8 cellular contexts compared by ENCODE assay signal in genomic region chr19:38849147-38849745, GRCh38. TPM values are rescaled to one million over a fixed set of nuclear protein-coding genes. Genes with fewer than 3 reads are reported as not detected.
DNase-seq lines count a peak whose midpoint lies in the region; ATAC-seq and TF ChIP-seq lines count a peak whose summit lies in the region.

No MANE protein-coding gene starts in this region.

- 0 to 1% (median 1%) methylated on average over 21 to 57 of the region's 57 CpGs for WGBS in adrenal gland, 4 donors
- WGBS in heart left ventricle, 4 donors: 0 to 1% (median 1%) methylated on average over 20 to 57 of the region's 57 CpGs
- WGBS in transverse colon (ENCODE audit: low coverage in 1 of 2), 2 donors: 0% methylated on average over 14 of the region's 57 CpGs; no CpG with 5 or more reads in 1 of the 2 donors

- H3K27me3 ChIP-seq in adrenal gland (no peaks in the 10 kb centered on the region), heart left ventricle (no peaks in the 10 kb centered on the region), transverse colon (no peaks in the 10 kb centered on the region)

- H3K4me1 ChIP-seq in adrenal gland (replicated peaks in 1 of 2) (peaks cover 24 to 50% of the 10 kb centered on the region in 2 donors), heart left ventricle (peaks cover 9 to 59% (median 47%) of the 10 kb centered on the region in 12 donors), transverse colon (peaks cover 23 to 53% (median 32%) of the 10 kb centered on the region in 4 donors)

- peaks cover 62 to 69% (median 65%) of the 10 kb centered on the region in 3 donors for H3K4me1 Mint-ChIP-seq in T-cell

- POLR2A ChIA-PET in T-cell (lab: Charles Lee): interaction anchor here (0.5 to 1.4 kb wide), 7 partner anchors 9 to 168 kb away, joined by 3 to 13 read pairs (median 5); partner anchors contain the start of genes ECH1 (in 1 of the 2), NFKBIB (in 1 of the 2) and SIRT2 (in 1 of the 2)

- H3K4me3 Mint-ChIP-seq in T-cell: peak overlapping the region; percentile 90 to 97 (median 94)

- H3K27ac ChIP-seq in adrenal gland: peak overlapping the region; percentile 98 to 100 (median 100)
- peak overlapping the region; percentile 99 to 100 (median 100) for H3K27ac ChIP-seq in heart left ventricle
- peak overlapping the region; percentile 99 to 100 (median 100) for H3K27ac ChIP-seq in transverse colon

- TF ChIP-seq POLR2A in adrenal gland (IDR thresholded peaks at IDR 0.05) (no peak), heart left ventricle (IDR thresholded peaks at IDR 0.05) (no peak), transverse colon (IDR thresholded peaks at IDR 0.05) (no peak)

- TF ChIP-seq EP300 in transverse colon (IDR thresholded peaks at IDR 0.05; ENCODE audit: low read depth): no peak

- peak; percentile 26 for ATAC-seq in HG02763 (IDR thresholded peaks at IDR 0.05; ENCODE audit: unreplicated experiment)
- peak; percentile 31 to 44 (median 36) for ATAC-seq in T-cell (replicated peaks in 1 of 4)
- peak in 3 of 4 donors; percentile 38 to 61 (median 57) for ATAC-seq in heart left ventricle

- H3K4me3 ChIP-seq in adrenal gland (peak overlapping the region; percentile 25 to 99 (median 76)), heart left ventricle (peak overlapping the region; percentile 74 to 100 (median 93)), transverse colon (peak overlapping the region; percentile 72 to 100 (median 93))

- no peak for TF ChIP-seq CTCF in adrenal gland (IDR thresholded peaks at IDR 0.05)
- TF ChIP-seq CTCF in heart left ventricle (IDR thresholded peaks at IDR 0.05): no peak
- no peak for TF ChIP-seq CTCF in transverse colon (IDR thresholded peaks at IDR 0.05)

- no peaks in the 10 kb centered on the region for H3K27me3 Mint-ChIP-seq in T-cell

- H3K27ac Mint-ChIP-seq in T-cell: peak overlapping the region; percentile 88 to 91

- no peaks in the 10 kb centered on the region for H3K9me3 ChIP-seq in adrenal gland (replicated peaks in 1 of 3)
- no peaks in the 10 kb centered on the region for H3K9me3 ChIP-seq in heart left ventricle
- H3K9me3 ChIP-seq in transverse colon: no peaks in the 10 kb centered on the region

- H3K36me3 ChIP-seq in adrenal gland (replicated peaks in 1 of 2) (peaks cover 0 to 32% of the 10 kb centered on the region in 2 donors), heart left ventricle (peaks cover 2 to 43% (median 36%) of the 10 kb centered on the region in 9 donors), transverse colon (peaks cover 0 to 35% (median 15%) of the 10 kb centered on the region in 4 donors)

- H3K9me3 Mint-ChIP-seq in T-cell: no peaks in the 10 kb centered on the region

- CTCF ChIA-PET in T-cell (lab: Charles Lee): interaction anchor here in 1 of 2 donors (0.7 to 1.0 kb wide), 6 partner anchors 17 to 202 kb away, joined by 3 to 10 read pairs (median 4); partner anchors contain the start of genes ACTN4, ECH1, MRPS12 and SARS2

- in situ Hi-C loops in transverse colon (cut with MboI; ENCODE audit: low pct_ligation_motif_present in 1 of 4, low pct_unique_long_range_greater_than_20kb in 1 of 4, low sequenced_read_pairs in 3 of 4): no loop called here

- DNase-seq in Daoy (ENCODE audit: low read depth) (peak; percentile 99), NCI-H1694 (lab: John Stamatoyannopoulos, UW) (peak; percentile 95), T-cell (peak; percentile 89 to 97 (median 94)), adrenal gland (peak; percentile 97 to 99 (median 98)), heart left ventricle (peak; percentile 97 to 99 (median 98)), posterior cingulate gyrus (peak; percentile 85 to 98 (median 92)), transverse colon (peak; percentile 98)

- peaks cover 30% of the 10 kb centered on the region for H3K36me3 Mint-ChIP-seq in T-cell

- intact Hi-C loops in adrenal gland (cut with DNase I) (loop anchor here (5.0 to 10.0 kb wide), 2 partner anchors 114 to 122 kb away; no protein-coding TSS in a partner anchor), heart left ventricle (cut with DNase I) (loop anchor here in 6 of 10 donors (1.0 to 10.0 kb wide), 5 partner anchors 16 to 224 kb away; partner anchors contain the start of genes ECH1 (in 1 of the 6), MRPS12 (in 1 of the 6) and SARS2 (in 1 of the 6)), posterior cingulate gyrus (cut with DNase I) (loop anchor here (1.0 kb wide), 1 partner anchor 81 kb away; the partner anchor contains the start of genes MRPS12 and SARS2), transverse colon (cut with DNase I; ENCODE audit: low total_unique reads) (no loop called here)

RNA-seq across cellular contexts. Expression of gene HNRNPL, which starts 0.5 kb away (rescaled TPM):
- total RNA-seq in Daoy (2014; rRNA removed; shearing (Covaris generic)): 293 and 361 TPM in 2 replicates
- total RNA-seq in T-cell: 100 to 1,000 TPM; 320 to 498 (median 330) TPM
- 100 to 1,000 TPM; 133 to 295 (median 191) TPM for total RNA-seq in adrenal gland
- 100 to 1,000 TPM; 195 to 241 (median 220) TPM for polyA plus RNA-seq in adrenal gland
- total RNA-seq in heart left ventricle: 100 to 1,000 TPM in 8 of 9 donors, 10 to 100 TPM in 1; 93.6 to 256 (median 165) TPM
- polyA plus RNA-seq in heart left ventricle: 100 to 1,000 TPM; 103 to 142 TPM
- total RNA-seq in transverse colon: 100 to 1,000 TPM; 139 to 200 (median 174) TPM

RNA-seq across cellular contexts. Expression of gene ECH1, which starts 17.7 kb away (rescaled TPM):
- 23.8 and 24.5 TPM in 2 replicates for total RNA-seq in Daoy (2014; rRNA removed; shearing (Covaris generic))
- total RNA-seq in T-cell (100 to 1,000 TPM in 4 of 5 donors, 10 to 100 TPM in 1; 76.7 to 159 (median 134) TPM), adrenal gland (100 to 1,000 TPM; 164 to 570 (median 444) TPM), heart left ventricle (100 to 1,000 TPM; 382 to 799 (median 564) TPM), transverse colon (100 to 1,000 TPM; 181 to 313 (median 228) TPM)
- polyA plus RNA-seq in adrenal gland (100 to 1,000 TPM; 308 to 701 (median 481) TPM), heart left ventricle (1,000 to 10,000 TPM in 1 of 2 donors, 100 to 1,000 TPM in 1; 446 to 1,292 TPM)

RNA-seq across cellular contexts. Expression of gene RINL, which starts 28.8 kb away (rescaled TPM):
- 2.8 and 2.9 TPM in 2 replicates for total RNA-seq in Daoy (2014; rRNA removed; shearing (Covaris generic))
- total RNA-seq in T-cell (10 to 100 TPM; 44.2 to 81.3 (median 71.0) TPM), adrenal gland (10 to 100 TPM in 1 of 8 donors, 1 to 10 TPM in 6, under 1 TPM in 1; 0.54 to 11.4 (median 4.8) TPM), heart left ventricle (1 to 10 TPM; 1.6 to 5.7 (median 3.3) TPM), transverse colon (1 to 10 TPM; 1.8 to 7.0 (median 3.6) TPM)
- polyA plus RNA-seq in adrenal gland (10 to 100 TPM in 1 of 3 donors, 1 to 10 TPM in 2; 5.6 to 24.1 (median 7.1) TPM), heart left ventricle (10 to 100 TPM in 1 of 2 donors, 1 to 10 TPM in 1; 5.6 to 11.3 TPM)

RNA-seq across cellular contexts. Expression of gene LGALS4, which starts 36.5 kb away (rescaled TPM):
- not detected in 2 replicates for total RNA-seq in Daoy (2014; rRNA removed; shearing (Covaris generic))
- 1 to 10 TPM; 3.8 to 8.8 (median 6.6) TPM for total RNA-seq in T-cell
- 1 to 10 TPM in 2 of 8 donors, under 1 TPM in 1, not detected in 5; 0.30 to 3.1 (median 1.9) TPM for total RNA-seq in adrenal gland
- 1 to 10 TPM in 2 of 3 donors, under 1 TPM in 1; 0.64 to 4.5 (median 1.5) TPM for polyA plus RNA-seq in adrenal gland
- 1 to 10 TPM in 2 of 9 donors, under 1 TPM in 5, not detected in 2; 0.35 to 1.3 (median 0.65) TPM for total RNA-seq in heart left ventricle
- under 1 TPM; 0.68 to 0.91 TPM for polyA plus RNA-seq in heart left ventricle
- 1,000 to 10,000 TPM; 1,815 to 4,845 (median 3,695) TPM for total RNA-seq in transverse colon

RNA-seq across cellular contexts. Expression of gene SIRT2, which starts 50.2 kb away (rescaled TPM):
- 21.8 and 26.6 TPM in 2 replicates for total RNA-seq in Daoy (2014; rRNA removed; shearing (Covaris generic))
- total RNA-seq in T-cell: 10 to 100 TPM; 50.7 to 67.6 (median 55.6) TPM
- 100 to 1,000 TPM in 4 of 8 donors, 10 to 100 TPM in 4; 57.0 to 145 (median 87.0) TPM for total RNA-seq in adrenal gland
- polyA plus RNA-seq in adrenal gland: 10 to 100 TPM; 50.3 to 79.4 (median 51.1) TPM
- 100 to 1,000 TPM in 2 of 9 donors, 10 to 100 TPM in 7; 58.3 to 158 (median 62.4) TPM for total RNA-seq in heart left ventricle
- 100 to 1,000 TPM in 1 of 2 donors, 10 to 100 TPM in 1; 51.0 to 104 TPM for polyA plus RNA-seq in heart left ventricle
- total RNA-seq in transverse colon: 100 to 1,000 TPM in 1 of 4 donors, 10 to 100 TPM in 3; 56.3 to 128 (median 64.2) TPM

Comparison
In these comparisons a context has a peak if more than half of its experiments do, and no peak if none do; other contexts are left out.
1. Peak in every context shown above with its lines: DNase-seq, ATAC-seq, H3K4me3 ChIP-seq and H3K27ac ChIP-seq.